In the genomic region with DNA sequence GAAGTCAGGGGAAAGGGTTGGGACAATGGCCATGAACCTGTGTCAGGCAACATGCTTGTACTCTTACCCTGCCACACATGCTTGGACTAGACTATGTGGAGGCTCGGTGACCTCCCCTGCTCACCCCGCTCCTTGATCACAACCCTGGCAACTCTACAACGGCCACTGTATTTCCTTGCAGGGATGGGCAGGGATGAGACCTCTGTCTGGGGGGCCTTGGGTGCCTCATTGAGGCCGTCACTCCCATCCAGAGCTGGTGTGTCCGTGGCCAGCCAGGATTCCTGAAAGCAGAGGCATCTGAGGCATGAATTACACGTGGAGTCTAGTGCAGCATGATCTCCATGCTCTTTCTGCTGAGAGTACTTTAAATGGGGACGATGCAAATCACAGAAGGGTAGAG, we compare ENCODE assay signal across 9 cellular contexts. TPM values are rescaled to one million over a fixed set of nuclear protein-coding genes. Genes with fewer than 3 reads are reported as not detected.
A peak's percentile ranks its signal among the peaks of the same experiment; 100 is the strongest.
DNase-seq lines count a peak whose midpoint lies in the region; ATAC-seq and TF ChIP-seq lines count a peak whose summit lies in the region.
"Had no signal": no experiment of that assay in that cellular context is flagged by ENCODE, and none has a peak within 500 bp of the region (broad histone marks: within the 10 kb centered on the region; RNA-seq: fewer than 3 reads in every experiment).

No MANE protein-coding gene starts in this region.

- H3K4me1 Mint-ChIP-seq in CD8-positive, alpha-beta T cell (ENCODE audit: low read depth), result peaks cover 26% of the 10 kb centered on the region
- H3K4me1 Mint-ChIP-seq in endothelial cell (ENCODE audit: unreplicated experiment), result peaks cover 11% of the 10 kb centered on the region

- H3K79me2 ChIP-seq in OCI-LY3 (ENCODE audit: low read length) (no peaks in the 10 kb centered on the region), osteoblast (ENCODE audit: insufficient read depth, low read length) (peaks cover 48% of the 10 kb centered on the region)

- no peaks in the 10 kb centered on the region for H3K9me3 ChIP-seq in CD8-positive, alpha-beta T cell (ENCODE audit: low read length)
- H3K9me3 ChIP-seq in OCI-LY3 (ENCODE audit: insufficient read depth, low read length) (no peaks in the 10 kb centered on the region), osteoblast (ENCODE audit: low read depth, low read length) (no peaks in the 10 kb centered on the region)

- no peak overlapping the region for H3K9ac ChIP-seq in OCI-LY3 (ENCODE audit: low read length)

- DNase-seq in CD8-positive, alpha-beta T cell, result no peak
- no peak for DNase-seq in endothelial cell (ENCODE audit: low spot score)
- peak; percentile 49 for DNase-seq in osteoblast (ENCODE audit: insufficient read length, low spot score, missing footprints)
- DNase-seq in activated effector memory CD4-positive, alpha-beta T cell treated with Interleukin-2 at 50 U/mL for 16 hours, result no peak
- DNase-seq in NCI-H2029 treated with DMSO at 0.1 percent for 48 hours (lab: John Stamatoyannopoulos, UW), result no peak
- DNase-seq in HUDEP-2 (lab: John Stamatoyannopoulos, UW; ENCODE audit: unreplicated experiment in 76 of 76), result no peak
- DNase-seq in globus pallidus (ENCODE audit: low spot score), result no peak

- H3K4me2 ChIP-seq in OCI-LY3 (ENCODE audit: low read length) (peak overlapping the region; percentile 88), osteoblast (ENCODE audit: insufficient read depth, low read length) (peak overlapping the region; percentile 99)

- TF ChIP-seq CTCF in CD8-positive, alpha-beta T cell (IDR thresholded peaks at IDR 0.05), result no peak
- TF ChIP-seq CTCF in OCI-LY3 (IDR thresholded peaks at IDR 0.05; ENCODE audit: low read depth, low read length) (no peak), endothelial cell (IDR thresholded peaks at IDR 0.05; ENCODE audit: unreplicated experiment) (no peak), osteoblast (IDR thresholded peaks at IDR 0.05; ENCODE audit: extremely low read depth, low read depth, low read length) (no peak)

- H3K4me3 Mint-ChIP-seq in CD8-positive, alpha-beta T cell, result peak overlapping the region; percentile 98
- peak overlapping the region; percentile 98 for H3K4me3 Mint-ChIP-seq in endothelial cell (ENCODE audit: unreplicated experiment)

- H3K4me3 ChIP-seq in CD8-positive, alpha-beta T cell (ENCODE audit: low read depth, low read length), result peak overlapping the region; percentile 91
- H3K4me3 ChIP-seq in OCI-LY3 (ENCODE audit: low read length) (peak overlapping the region; percentile 95; the same call in 1 of the 2 replicates), osteoblast (ENCODE audit: insufficient read depth, low read length) (peak overlapping the region; percentile 100)

- ATAC-seq in CD8-positive, alpha-beta T cell, result no peak

- H4K20me1 ChIP-seq in OCI-LY3 (ENCODE audit: insufficient read depth, low read length) (no peaks in the 10 kb centered on the region), osteoblast (ENCODE audit: insufficient read depth, low read length) (no peaks in the 10 kb centered on the region)

- H2AFZ ChIP-seq in OCI-LY3 (ENCODE audit: low read depth, low read length) (no peak overlapping the region), osteoblast (ENCODE audit: low read length) (no peak overlapping the region)

- H3K27ac Mint-ChIP-seq in CD8-positive, alpha-beta T cell, result no peak overlapping the region
- no peak overlapping the region for H3K27ac Mint-ChIP-seq in endothelial cell (ENCODE audit: unreplicated experiment)

- no peaks in the 10 kb centered on the region for H3K27me3 Mint-ChIP-seq in CD8-positive, alpha-beta T cell (ENCODE audit: low read depth)
- H3K27me3 Mint-ChIP-seq in endothelial cell (ENCODE audit: unreplicated experiment), result peaks cover 17% of the 10 kb centered on the region

- no peaks in the 10 kb centered on the region for H3K9me3 Mint-ChIP-seq in CD8-positive, alpha-beta T cell
- H3K9me3 Mint-ChIP-seq in endothelial cell (ENCODE audit: unreplicated experiment), result no peaks in the 10 kb centered on the region

- no peak overlapping the region for H3K27ac ChIP-seq in CD8-positive, alpha-beta T cell (ENCODE audit: low read depth, low read length)
- H3K27ac ChIP-seq in OCI-LY3 (ENCODE audit: low read length) (no peak overlapping the region), osteoblast (ENCODE audit: low read depth, low read length) (peak overlapping the region; percentile 60)

- peaks cover 21% of the 10 kb centered on the region for H3K4me1 ChIP-seq in CD8-positive, alpha-beta T cell (ENCODE audit: insufficient read depth, low read length)
- H3K4me1 ChIP-seq in OCI-LY3 (ENCODE audit: low read length), result peaks cover 12% of the 10 kb centered on the region; the same call in 1 of the 2 replicates
- H3K4me1 ChIP-seq in osteoblast (ENCODE audit: insufficient read depth, low read length), result peaks cover 23% of the 10 kb centered on the region

- POLR2A ChIA-PET in CD8-positive, alpha-beta T cell (lab: Charles Lee), result interaction anchor here (1.1 to 2.0 kb wide), 3 partner anchors 9 to 175 kb away, joined by 3 to 5 read pairs (median 3); partner anchors contain the start of gene SLC7A6

- CTCF ChIA-PET in CD8-positive, alpha-beta T cell (lab: Charles Lee), result interaction anchor here (5.0 kb wide), 2 partner anchors 17 to 82 kb away, joined by 29 to 57 read pairs; partner anchors contain the start of gene SLC7A6

- H3K27me3 ChIP-seq in CD8-positive, alpha-beta T cell (ENCODE audit: insufficient read depth, low read length), result no peaks in the 10 kb centered on the region
- H3K27me3 ChIP-seq in OCI-LY3 (ENCODE audit: low read depth, low read length), result no peaks in the 10 kb centered on the region
- no peaks in the 10 kb centered on the region for H3K27me3 ChIP-seq in osteoblast (ENCODE audit: insufficient read depth, low read length)

- intact Hi-C loops in CD8-positive, alpha-beta T cell (cut with DNase I, micrococcal nuclease), result loop anchor here (5.0 to 10.0 kb wide), 3 partner anchors 269 to 886 kb away; partner anchors contain the start of genes CENPT (in 1 of the 2), CHTF8 (in 1 of the 2), NUTF2 (in 1 of the 2) and THAP11 (in 1 of the 2)

- no peaks in the 10 kb centered on the region for H3K36me3 ChIP-seq in CD8-positive, alpha-beta T cell (ENCODE audit: insufficient read depth, low read length)
- H3K36me3 ChIP-seq in OCI-LY3 (replicated peaks; ENCODE audit: low read depth, low read length), result no peaks in the 10 kb centered on the region
- H3K36me3 ChIP-seq in osteoblast (ENCODE audit: insufficient read depth, low read length), result peaks cover 5% of the 10 kb centered on the region

- peaks cover 19% of the 10 kb centered on the region for H3K36me3 Mint-ChIP-seq in CD8-positive, alpha-beta T cell
- H3K36me3 Mint-ChIP-seq in endothelial cell (ENCODE audit: low read depth, unreplicated experiment), result peaks cover 14% of the 10 kb centered on the region

RNA-seq across cellular contexts. Expression of gene PLA2G15, which starts 0.9 kb away (rescaled TPM):
- 1 to 10 TPM; 5.1 to 6.0 TPM for total RNA-seq in CD8-positive, alpha-beta T cell
- total RNA-seq in endothelial cell (ENCODE audit: unreplicated experiment) (14.9 TPM), osteoblast (30.8 and 30.9 TPM in 2 replicates)

RNA-seq across cellular contexts. Expression of gene ESRP2, which starts 10.2 kb away (rescaled TPM):
- total RNA-seq in CD8-positive, alpha-beta T cell, result not detected
- total RNA-seq in endothelial cell (ENCODE audit: unreplicated experiment), result 0.64 TPM
- under 0.01 TPM in 1 of 2 replicates, not detected in the other for total RNA-seq in osteoblast
- total RNA-seq: LHCN-M2 had no signal

RNA-seq across cellular contexts. Expression of gene SLC7A6, which starts 18.2 kb away (rescaled TPM):
- 100 to 1,000 TPM; 115 to 119 TPM for total RNA-seq in CD8-positive, alpha-beta T cell
- total RNA-seq in endothelial cell (ENCODE audit: unreplicated experiment) (20.8 TPM), osteoblast (35.1 and 36.9 TPM in 2 replicates)
